ENCODE assay signal across 26 cellular contexts in the genomic region with DNA sequence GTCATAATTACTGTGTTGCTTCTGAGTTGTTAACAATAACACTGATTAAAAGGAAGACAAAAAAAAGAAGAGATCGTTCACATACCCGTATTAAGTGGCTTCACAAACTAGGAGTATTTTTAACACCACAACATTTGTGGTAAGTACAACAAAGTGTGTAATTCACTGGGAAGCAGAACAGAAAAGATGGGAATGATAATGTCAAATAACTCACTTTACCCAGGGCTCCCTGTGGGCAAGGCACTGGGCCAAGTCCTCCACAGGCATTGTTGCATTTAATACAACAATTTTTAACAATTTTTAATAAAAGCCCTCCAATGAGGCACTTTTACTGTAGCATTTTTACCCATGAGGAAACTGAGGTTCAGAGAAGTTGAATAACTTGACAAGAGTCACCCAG.
"Had no signal": no experiment of that assay in that cellular context is flagged by ENCODE, and none has a peak within 500 bp of the region (broad histone marks: within the 10 kb centered on the region; RNA-seq: fewer than 3 reads in every experiment).

No MANE protein-coding gene starts in this region.

- H3K36me3 ChIP-seq: stomach, suprapubic skin, thoracic aorta, thyroid gland, tibial artery, tibial nerve, transverse colon, upper lobe of left lung, upper lobe of right lung, uterus, vagina had no signal

- H3K4me1 ChIP-seq: stomach, suprapubic skin, testis, tibial artery, tibial nerve, transverse colon, upper lobe of left lung, upper lobe of right lung, uterus, vagina had no signal

- H3K27me3 ChIP-seq: stomach, suprapubic skin, testis, thyroid gland, tibial artery, tibial nerve, transverse colon, upper lobe of left lung, upper lobe of right lung, uterus, vagina had no signal

- ATAC-seq: stimulated activated effector memory CD8-positive, alpha-beta T cell treated with anti-CD3 and anti-CD28 coated beads, Interleukin-12 subunit alpha, Interleukin-12 subunit beta, amount 100 ng/mL, for 72 hours; stimulated activated memory B cell treated with anti-CD40 and anti-IgM and Interleukin-4, amounts not matched to agents 10 μg/mL and 1 μg/mL and 100 μg/mL, for 72 hours; stimulated activated naive B cell treated with anti-CD40 and anti-IgM and Interleukin-4, amounts not matched to agents 10 μg/mL and 1 μg/mL and 100 μg/mL, for 72 hours; stimulated activated naive CD8-positive, alpha-beta T cell treated with anti-CD3 and anti-CD28 coated beads, Interleukin-15, amount 100 ng/mL, for 72 hours; stimulated activated naive CD8-positive, alpha-beta T cell treated with anti-CD3 and anti-CD28 coated beads, Interleukin-15, Interleukin-2, amounts not matched to agents 100 U/mL and 50 U/mL, for 24 hours; upper lobe of right lung had no signal

- H3K9me3 ChIP-seq: stomach, suprapubic skin, testis, thoracic aorta, thyroid gland, tibial artery, tibial nerve, transverse colon, upper lobe of left lung, upper lobe of right lung, uterus, vagina had no signal

- H3K4me3 ChIP-seq: stomach, suprapubic skin, testis, thoracic aorta, thyroid gland, tibial artery, tibial nerve, transverse colon, upper lobe of left lung, upper lobe of right lung, uterus, vagina had no signal

- DNase-seq: stimulated activated CD4-positive, alpha-beta T cell treated with anti-CD3 and anti-CD28 coated beads, Interleukin-2, amount 100 ng/mL, for 48 hours; stimulated activated CD4-positive, alpha-beta T cell treated with anti-CD3 and anti-CD28 coated beads, Interleukin-4, amount 100 ng/mL, for 1 hour; stimulated activated CD4-positive, alpha-beta T cell treated with anti-CD3 and anti-CD28 coated beads, Interleukin-4, amount 100 ng/mL, for 24 hours; stimulated activated CD4-positive, alpha-beta T cell treated with anti-CD3 and anti-CD28 coated beads, Interleukin-4, amount 100 ng/mL, for 4 hours; stimulated activated CD8-positive, alpha-beta memory T cell treated with anti-CD3 and anti-CD28 coated beads, Interleukin-4, amount 100 ng/mL, for 48 hours; stimulated activated naive B cell treated with anti-CD40 and anti-IgM and Interleukin-4, amounts not matched to agents 10 μg/mL and 1 μg/mL and 100 μg/mL, for 72 hours; stimulated activated naive CD4-positive, alpha-beta T cell; stimulated activated naive CD4-positive, alpha-beta T cell treated with Interleukin-2 at 50 U/mL for 16 hours; stimulated activated naive CD8-positive, alpha-beta T cell treated with anti-CD3 and anti-CD28 coated beads, Interleukin-15, amount 100 ng/mL, for 72 hours; stimulated activated naive CD8-positive, alpha-beta T cell treated with anti-CD3 and anti-CD28 coated beads, Interleukin-15, Interleukin-2, amounts not matched to agents 100 U/mL and 50 U/mL, for 24 hours; stomach; substantia nigra; testis; tibial artery; transverse colon; trophoblast cell; upper lobe of left lung; upper lobe of right lung; uterus had no signal

- H3K27ac ChIP-seq: stomach, suprapubic skin, testis, thoracic aorta, thyroid gland, tibial artery, tibial nerve, transverse colon, upper lobe of left lung, upper lobe of right lung, uterus, vagina had no signal
